Comparison of ENCODE assay signal across 36 cellular contexts in the genomic region with DNA sequence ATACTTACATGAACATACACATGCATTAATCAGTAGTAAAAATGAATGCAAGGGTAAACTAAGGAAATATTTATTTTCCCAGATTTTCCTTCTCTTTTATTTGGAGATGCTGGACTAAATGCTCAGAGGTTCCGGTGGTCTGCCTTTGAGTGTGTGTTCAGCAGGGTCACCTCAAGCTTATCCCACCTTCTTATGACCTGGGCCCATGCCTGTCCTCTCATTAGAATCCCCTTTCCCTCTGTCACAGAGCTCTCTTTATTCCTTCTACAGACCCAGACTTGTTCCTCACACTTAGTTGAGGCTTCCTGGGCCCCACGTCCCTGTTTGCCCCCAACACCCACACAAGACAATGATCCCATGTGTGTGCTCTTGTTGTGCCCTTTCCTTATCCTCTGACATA.
"Had no signal": no experiment of that assay in that cellular context is flagged by ENCODE, and none has a peak within 500 bp of the region (broad histone marks: within the 10 kb centered on the region; RNA-seq: fewer than 3 reads in every experiment).

No MANE protein-coding gene starts in this region.

- ATAC-seq: activated CD8-positive, alpha-beta T cell treated with anti-CD3 and anti-CD28 coated beads for 36 hours; activated T-cell treated with anti-CD3 and anti-CD28 coated beads, Interleukin-2, amount 50 U/mL, for 72 hours; activated T-helper 17 cell treated with anti-CD3 and anti-CD28 coated beads, Interleukin-2, amount 50 U/mL, for 72 hours; PC-3 had no signal

- H3K4me1 ChIP-seq: ascending aorta, Peyer's patch, SJSA1 had no signal

- H3K4me3 ChIP-seq: ascending aorta, cardiac muscle cell, MG63, Peyer's patch, SJSA1 had no signal

- H3K9ac ChIP-seq: SK-N-SH had no signal

- H3K9me3 ChIP-seq: ascending aorta, MG63, Peyer's patch, SJSA1, SK-N-SH had no signal

- H3K36me3 ChIP-seq: ascending aorta, cardiac muscle cell, MG63, Peyer's patch, SJSA1, WERI-Rb-1 had no signal

- H3K4me2 ChIP-seq: SK-N-SH had no signal

- H3K27ac ChIP-seq: ascending aorta, cardiac muscle cell, SJSA1, WERI-Rb-1 had no signal

- H3K4me3 Mint-ChIP-seq: activated CD4-positive, alpha-beta T cell treated with anti-CD3 and anti-CD28 coated beads, Interleukin-2, amount 10 ng/mL, durations not matched to agents 24 days and 14 days; activated CD8-positive, alpha-beta T cell treated with anti-CD3 and anti-CD28 coated beads for 36 hours; activated naive CD8-positive, alpha-beta T cell treated with anti-CD3 and anti-CD28 coated beads for 36 hours; activated T-cell treated with anti-CD3 and anti-CD28 coated beads, Interleukin-2, amount 50 U/mL, for 72 hours; activated T-helper 17 cell treated with anti-CD3 and anti-CD28 coated beads, Interleukin-2, amount 50 U/mL, for 72 hours; central memory CD8-positive, alpha-beta T cell had no signal

- H3K9me2 ChIP-seq: SK-N-SH had no signal

- H3K9me3 Mint-ChIP-seq: activated CD4-positive, alpha-beta T cell treated with anti-CD3 and anti-CD28 coated beads, Interleukin-2, amount 10 ng/mL, durations not matched to agents 24 days and 14 days; activated CD8-positive, alpha-beta T cell treated with anti-CD3 and anti-CD28 coated beads for 36 hours; activated naive CD8-positive, alpha-beta T cell treated with anti-CD3 and anti-CD28 coated beads for 36 hours; activated T-cell treated with anti-CD3 and anti-CD28 coated beads, Interleukin-2, amount 50 U/mL, for 72 hours; activated T-helper 17 cell treated with anti-CD3 and anti-CD28 coated beads, Interleukin-2, amount 50 U/mL, for 72 hours; central memory CD8-positive, alpha-beta T cell had no signal

- H3K27me3 ChIP-seq: ascending aorta, MG63, Peyer's patch had no signal

- DNase-seq: activated CD4-positive, alpha-beta T cell treated with anti-CD3 and anti-CD28 coated beads, Interleukin-2, amount 10 ng/mL, durations not matched to agents 24 days and 14 days; activated CD4-positive, alpha-beta T cell treated with anti-CD3 and anti-CD28 coated beads, Interleukin-2, amount 50 U/mL, for 4 hours; activated CD8-positive, alpha-beta T cell treated with anti-CD3 and anti-CD28 coated beads for 36 hours; activated effector memory CD4-positive, alpha-beta T cell treated with anti-CD3 and anti-CD28 coated beads, Interleukin-2, amount 50 U/mL, for 16 hours; activated naive CD4-positive, alpha-beta T cell; activated naive CD4-positive, alpha-beta T cell treated with anti-CD3 and anti-CD28 coated beads, Interleukin-2, amount 50 U/mL, for 16 hours; activated naive CD8-positive, alpha-beta T cell treated with anti-CD3 and anti-CD28 coated beads for 36 hours; activated T-cell treated with anti-CD3 and anti-CD28 coated beads, Interleukin-2, amount 50 U/mL, for 1 hour; activated T-cell treated with anti-CD3 and anti-CD28 coated beads, Interleukin-2, amount 50 U/mL, for 72 hours; amygdala; Kasumi-1; MG63; NCI-H1048; NCI-H1105 treated with DMSO at 0.1 percent for 48 hours; NCI-H1436; NCI-H1694; NCI-H1930; NCI-H510A; NCI-H526; NCI-H748 treated with DMSO at 0.1 percent for 48 hours; NK-92 treated with Interleukin-12 subunit alpha and Interleukin-12 subunit beta, amount 100 ng/mL, for 24 hours; PC-3; RPMI8226; SHP77 treated with DMSO at 0.1 percent for 48 hours; SK-N-SH; SW 1271; T-helper 1 cell; T-helper 2 cell; T1000; WERI-Rb-1 had no signal

- H3K36me3 Mint-ChIP-seq: activated naive CD8-positive, alpha-beta T cell treated with anti-CD3 and anti-CD28 coated beads for 36 hours had no signal

- H3K4me1 Mint-ChIP-seq: activated T-helper 17 cell treated with anti-CD3 and anti-CD28 coated beads, Interleukin-2, amount 50 U/mL, for 72 hours; central memory CD8-positive, alpha-beta T cell had no signal

- H3K27ac Mint-ChIP-seq: activated CD4-positive, alpha-beta T cell treated with anti-CD3 and anti-CD28 coated beads, Interleukin-2, amount 10 ng/mL, durations not matched to agents 24 days and 14 days; activated CD8-positive, alpha-beta T cell treated with anti-CD3 and anti-CD28 coated beads for 36 hours; activated T-cell treated with anti-CD3 and anti-CD28 coated beads, Interleukin-2, amount 50 U/mL, for 72 hours; activated T-helper 17 cell treated with anti-CD3 and anti-CD28 coated beads, Interleukin-2, amount 50 U/mL, for 72 hours had no signal
